ENCODE assay signal across 18 cellular contexts in genomic region chr13:23463631-23464030, GRCh38. TPM values are rescaled to one million over a fixed set of nuclear protein-coding genes. Genes with fewer than 3 reads are reported as not detected.
A peak's percentile ranks its signal among the peaks of the same experiment; 100 is the strongest.
DNase-seq lines count a peak whose midpoint lies in the region; ATAC-seq and TF ChIP-seq lines count a peak whose summit lies in the region.
"Had no signal": no experiment of that assay in that cellular context is flagged by ENCODE, and none has a peak within 500 bp of the region (broad histone marks: within the 10 kb centered on the region; RNA-seq: fewer than 3 reads in every experiment).

No MANE protein-coding gene starts in this region.

- H3K9me3 ChIP-seq in ascending aorta (no peaks in the 10 kb centered on the region), aorta (ENCODE audit: control insufficient read depth, low read length) (no peaks in the 10 kb centered on the region)
- H3K9me3 ChIP-seq: Peyer's patch had no signal

- H3K4me1 ChIP-seq in ascending aorta (peaks cover 0 to 5% of the 10 kb centered on the region in 2 donors), aorta (ENCODE audit: control insufficient read depth in 1 of 2, insufficient read depth in 2 of 2, low read length in 2 of 2) (peaks cover 4 to 5% of the 10 kb centered on the region in 2 donors)

- intact Hi-C loops in ascending aorta (cut with DNase I), result loop anchor here (2.0 to 10.0 kb wide), 2 partner anchors 87 to 761 kb away; no protein-coding TSS in a partner anchor
- intact Hi-C loops in aorta (cut with DNase I), result loop anchor here in 1 of 2 donors (2.0 to 10.0 kb wide), 3 partner anchors 36 to 331 kb away; no protein-coding TSS in a partner anchor

- TF ChIP-seq CTCF in ascending aorta (IDR thresholded peaks at IDR 0.05) (no peak), nephron (IDR thresholded peaks at IDR 0.05; ENCODE audit: unreplicated experiment in 3 of 3) (no peak)

- peaks cover 16% of the 10 kb centered on the region for H3K27me3 Mint-ChIP-seq in activated T-cell treated with anti-CD3 and anti-CD28 coated beads, Interleukin-2, amount 50 U/mL, for 72 hours (ENCODE audit: low read depth)
- H3K27me3 Mint-ChIP-seq in nephron (ENCODE audit: low read depth), result no peaks in the 10 kb centered on the region

- H3K27ac ChIP-seq in ascending aorta (peak overlapping the region; percentile 61 to 77), aorta (ENCODE audit: low read depth in 1 of 2, low read length in 2 of 2) (peak overlapping the region; percentile 55 to 63)
- H3K27ac ChIP-seq: Peyer's patch had no signal

- H3K27me3 ChIP-seq in ascending aorta, result no peaks in the 10 kb centered on the region
- no peaks in the 10 kb centered on the region for H3K27me3 ChIP-seq in aorta (ENCODE audit: control insufficient read depth in 1 of 2, insufficient read depth in 2 of 2, low read length in 1 of 2)
- H3K27me3 ChIP-seq: Peyer's patch had no signal

- H3K4me3 Mint-ChIP-seq in activated T-cell treated with anti-CD3 and anti-CD28 coated beads, Interleukin-2, amount 50 U/mL, for 72 hours, result no peak overlapping the region
- peak overlapping the region in 1 of 3 experiments; percentile 32 for H3K4me3 Mint-ChIP-seq in nephron
- H3K4me3 Mint-ChIP-seq: B cell; CD4-positive, alpha-beta memory T cell had no signal

- peak overlapping the region; percentile 31 for H3K27ac Mint-ChIP-seq in activated T-cell treated with anti-CD3 and anti-CD28 coated beads, Interleukin-2, amount 50 U/mL, for 72 hours
- peak overlapping the region in 2 of 3 experiments; percentile 4 to 41 for H3K27ac Mint-ChIP-seq in nephron
- H3K27ac Mint-ChIP-seq: B cell; CD4-positive, alpha-beta memory T cell had no signal

- ATAC-seq in activated T-cell treated with anti-CD3 and anti-CD28 coated beads, Interleukin-2, amount 50 U/mL, for 72 hours (replicated peaks in 1 of 2), result no peak
- ATAC-seq in aorta (ENCODE audit: low FRiP score) (no peak), GM21737 (IDR thresholded peaks at IDR 0.05; ENCODE audit: unreplicated experiment) (no peak)

- H3K36me3 Mint-ChIP-seq in activated T-cell treated with anti-CD3 and anti-CD28 coated beads, Interleukin-2, amount 50 U/mL, for 72 hours (ENCODE audit: insufficient read depth in 2 of 2), result peaks cover 0 to 2% of the 10 kb centered on the region in 2 donors
- no peaks in the 10 kb centered on the region for H3K36me3 Mint-ChIP-seq in nephron (ENCODE audit: low read depth)
- H3K36me3 Mint-ChIP-seq: CD4-positive, alpha-beta memory T cell had no signal

- H3K36me3 ChIP-seq in ascending aorta, result no peaks in the 10 kb centered on the region
- no peaks in the 10 kb centered on the region for H3K36me3 ChIP-seq in aorta (ENCODE audit: control insufficient read depth in 1 of 2, insufficient read depth in 2 of 2, low read length in 1 of 2)
- H3K36me3 ChIP-seq: Peyer's patch had no signal

- H3K4me3 ChIP-seq in ascending aorta, result no peak overlapping the region
- no peak overlapping the region for H3K4me3 ChIP-seq in aorta (ENCODE audit: low read length in 2 of 2)
- H3K4me3 ChIP-seq: Peyer's patch had no signal

- peaks cover 0 to 1% of the 10 kb centered on the region in 2 donors for H3K9me3 Mint-ChIP-seq in activated T-cell treated with anti-CD3 and anti-CD28 coated beads, Interleukin-2, amount 50 U/mL, for 72 hours
- H3K9me3 Mint-ChIP-seq in nephron, result no peaks in the 10 kb centered on the region
- H3K9me3 Mint-ChIP-seq: CD4-positive, alpha-beta memory T cell had no signal

- 46 to 49% methylated on average over 3 of the region's 3 CpGs for WGBS in aorta, 2 donors

- no peak for DNase-seq in activated T-cell treated with anti-CD3 and anti-CD28 coated beads, Interleukin-2, amount 50 U/mL, for 72 hours
- no peak for DNase-seq in activated T-cell treated with anti-CD3 and anti-CD28 coated beads, Interleukin-2, amount 50 U/mL, for 1 hour
- DNase-seq in ascending aorta (ENCODE audit: low spot score in 2 of 2) (no peak), aorta (no peak), glomerular visceral epithelial cell (ENCODE audit: extremely low spot score) (no peak)
- no peak for DNase-seq in stimulated activated CD4-positive, alpha-beta T cell treated with anti-CD3 and anti-CD28 coated beads, Interleukin-12 subunit alpha, Interleukin-12 subunit beta, amount 100 ng/mL, for 4 hours
- DNase-seq: 8988T; CD4-positive, alpha-beta memory T cell; DMS53; NCI-H1105 treated with DMSO at 0.1 percent for 48 hours; NCI-H1694; NCI-H510A; NCI-H748 treated with DMSO at 0.1 percent for 48 hours; NK-92 treated with Interleukin-12 subunit alpha and Interleukin-12 subunit beta, amount 100 ng/mL, for 24 hours; Peyer's patch had no signal

- peaks cover 8% of the 10 kb centered on the region for H3K4me1 Mint-ChIP-seq in activated T-cell treated with anti-CD3 and anti-CD28 coated beads, Interleukin-2, amount 50 U/mL, for 72 hours (ENCODE audit: low read depth)
- H3K4me1 Mint-ChIP-seq in nephron, result peaks cover 50% of the 10 kb centered on the region

RNA-seq across cellular contexts. Expression of gene SACS, which starts 30.1 kb away (rescaled TPM):
- 10 to 100 TPM; 29.1 to 31.1 TPM for total RNA-seq in activated T-cell treated with anti-CD3 and anti-CD28 coated beads, Interleukin-2, amount 50 U/mL, for 72 hours
- total RNA-seq in ascending aorta, result 13.1 TPM
- 10 to 100 TPM; 35.8 to 79.0 TPM for total RNA-seq in aorta
- 10 to 100 TPM in 1 of 2 donors, 1 to 10 TPM in 1; 3.0 to 16.7 TPM for polyA plus RNA-seq in aorta
